Comparison of ENCODE assay signal across 2 cellular contexts in genomic region chr4:4323705-4324534, GRCh38.
TF ChIP-seq lines count a peak whose summit lies in the region.

No MANE protein-coding gene starts in this region.

TF ChIP-seq in liver, 16 proteins besides CTCF, POLR2A, EP300 and RAD21:
- TF ChIP-seq SP1 (IDR thresholded peaks at IDR 0.05): peak; percentile 15
- no peak for TF ChIP-seq YY1 (IDR thresholded peaks at IDR 0.05)
- TF ChIP-seq TAF1 (conservative IDR thresholded peaks at IDR 0.05): no peak
- no peak for TF ChIP-seq GABPA (IDR thresholded peaks at IDR 0.05 in 1 of 2, conservative IDR thresholded peaks at IDR 0.05 in 1 of 2)
- peak; percentile 29 for TF ChIP-seq NR2F2 (IDR thresholded peaks at IDR 0.05)
- TF ChIP-seq JUND (IDR thresholded peaks at IDR 0.05): no peak
- TF ChIP-seq, protein P1, sequence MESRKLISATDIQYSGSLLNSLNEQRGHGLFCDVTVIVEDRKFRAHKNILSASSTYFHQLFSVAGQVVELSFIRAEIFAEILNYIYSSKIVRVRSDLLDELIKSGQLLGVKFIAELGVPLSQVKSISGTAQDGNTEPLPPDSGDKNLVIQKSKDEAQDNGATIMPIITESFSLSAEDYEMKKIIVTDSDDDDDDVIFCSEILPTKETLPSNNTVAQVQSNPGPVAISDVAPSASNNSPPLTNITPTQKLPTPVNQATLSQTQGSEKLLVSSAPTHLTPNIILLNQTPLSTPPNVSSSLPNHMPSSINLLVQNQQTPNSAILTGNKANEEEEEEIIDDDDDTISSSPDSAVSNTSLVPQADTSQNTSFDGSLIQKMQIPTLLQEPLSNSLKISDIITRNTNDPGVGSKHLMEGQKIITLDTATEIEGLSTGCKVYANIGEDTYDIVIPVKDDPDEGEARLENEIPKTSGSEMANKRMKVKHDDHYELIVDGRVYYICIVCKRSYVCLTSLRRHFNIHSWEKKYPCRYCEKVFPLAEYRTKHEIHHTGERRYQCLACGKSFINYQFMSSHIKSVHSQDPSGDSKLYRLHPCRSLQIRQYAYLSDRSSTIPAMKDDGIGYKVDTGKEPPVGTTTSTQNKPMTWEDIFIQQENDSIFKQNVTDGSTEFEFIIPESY (IDR thresholded peaks at IDR 0.05): no peak
- TF ChIP-seq ATF3 (IDR thresholded peaks at IDR 0.05): no peak
- no peak for TF ChIP-seq RXRA (IDR thresholded peaks at IDR 0.05)
- TF ChIP-seq FOXA2 (IDR thresholded peaks at IDR 0.05): no peak
- TF ChIP-seq HNF4A (conservative IDR thresholded peaks at IDR 0.05): no peak
- TF ChIP-seq MAX (IDR thresholded peaks at IDR 0.05): no peak

TF ChIP-seq in HepG2, 621 proteins besides CTCF, POLR2A, EP300 and RAD21:
- TF ChIP-seq HNRNPL (IDR thresholded peaks at IDR 0.05; ENCODE audit: low read depth, low read length): no peak
- TF ChIP-seq IKZF4 (CRISPR knock-in tag; IDR thresholded peaks at IDR 0.05; ENCODE audit: borderline replicate concordance, low read depth, not compliant biosample characterization): no peak
- TF ChIP-seq, protein P2, sequence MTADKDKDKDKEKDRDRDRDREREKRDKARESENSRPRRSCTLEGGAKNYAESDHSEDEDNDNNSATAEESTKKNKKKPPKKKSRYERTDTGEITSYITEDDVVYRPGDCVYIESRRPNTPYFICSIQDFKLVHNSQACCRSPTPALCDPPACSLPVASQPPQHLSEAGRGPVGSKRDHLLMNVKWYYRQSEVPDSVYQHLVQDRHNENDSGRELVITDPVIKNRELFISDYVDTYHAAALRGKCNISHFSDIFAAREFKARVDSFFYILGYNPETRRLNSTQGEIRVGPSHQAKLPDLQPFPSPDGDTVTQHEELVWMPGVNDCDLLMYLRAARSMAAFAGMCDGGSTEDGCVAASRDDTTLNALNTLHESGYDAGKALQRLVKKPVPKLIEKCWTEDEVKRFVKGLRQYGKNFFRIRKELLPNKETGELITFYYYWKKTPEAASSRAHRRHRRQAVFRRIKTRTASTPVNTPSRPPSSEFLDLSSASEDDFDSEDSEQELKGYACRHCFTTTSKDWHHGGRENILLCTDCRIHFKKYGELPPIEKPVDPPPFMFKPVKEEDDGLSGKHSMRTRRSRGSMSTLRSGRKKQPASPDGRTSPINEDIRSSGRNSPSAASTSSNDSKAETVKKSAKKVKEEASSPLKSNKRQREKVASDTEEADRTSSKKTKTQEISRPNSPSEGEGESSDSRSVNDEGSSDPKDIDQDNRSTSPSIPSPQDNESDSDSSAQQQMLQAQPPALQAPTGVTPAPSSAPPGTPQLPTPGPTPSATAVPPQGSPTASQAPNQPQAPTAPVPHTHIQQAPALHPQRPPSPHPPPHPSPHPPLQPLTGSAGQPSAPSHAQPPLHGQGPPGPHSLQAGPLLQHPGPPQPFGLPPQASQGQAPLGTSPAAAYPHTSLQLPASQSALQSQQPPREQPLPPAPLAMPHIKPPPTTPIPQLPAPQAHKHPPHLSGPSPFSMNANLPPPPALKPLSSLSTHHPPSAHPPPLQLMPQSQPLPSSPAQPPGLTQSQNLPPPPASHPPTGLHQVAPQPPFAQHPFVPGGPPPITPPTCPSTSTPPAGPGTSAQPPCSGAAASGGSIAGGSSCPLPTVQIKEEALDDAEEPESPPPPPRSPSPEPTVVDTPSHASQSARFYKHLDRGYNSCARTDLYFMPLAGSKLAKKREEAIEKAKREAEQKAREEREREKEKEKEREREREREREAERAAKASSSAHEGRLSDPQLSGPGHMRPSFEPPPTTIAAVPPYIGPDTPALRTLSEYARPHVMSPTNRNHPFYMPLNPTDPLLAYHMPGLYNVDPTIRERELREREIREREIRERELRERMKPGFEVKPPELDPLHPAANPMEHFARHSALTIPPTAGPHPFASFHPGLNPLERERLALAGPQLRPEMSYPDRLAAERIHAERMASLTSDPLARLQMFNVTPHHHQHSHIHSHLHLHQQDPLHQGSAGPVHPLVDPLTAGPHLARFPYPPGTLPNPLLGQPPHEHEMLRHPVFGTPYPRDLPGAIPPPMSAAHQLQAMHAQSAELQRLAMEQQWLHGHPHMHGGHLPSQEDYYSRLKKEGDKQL (CRISPR knock-in tag; IDR thresholded peaks at IDR 0.05; ENCODE audit: low read depth): no peak
